ENCODE assay signal across 8 cellular contexts in the genomic region with DNA sequence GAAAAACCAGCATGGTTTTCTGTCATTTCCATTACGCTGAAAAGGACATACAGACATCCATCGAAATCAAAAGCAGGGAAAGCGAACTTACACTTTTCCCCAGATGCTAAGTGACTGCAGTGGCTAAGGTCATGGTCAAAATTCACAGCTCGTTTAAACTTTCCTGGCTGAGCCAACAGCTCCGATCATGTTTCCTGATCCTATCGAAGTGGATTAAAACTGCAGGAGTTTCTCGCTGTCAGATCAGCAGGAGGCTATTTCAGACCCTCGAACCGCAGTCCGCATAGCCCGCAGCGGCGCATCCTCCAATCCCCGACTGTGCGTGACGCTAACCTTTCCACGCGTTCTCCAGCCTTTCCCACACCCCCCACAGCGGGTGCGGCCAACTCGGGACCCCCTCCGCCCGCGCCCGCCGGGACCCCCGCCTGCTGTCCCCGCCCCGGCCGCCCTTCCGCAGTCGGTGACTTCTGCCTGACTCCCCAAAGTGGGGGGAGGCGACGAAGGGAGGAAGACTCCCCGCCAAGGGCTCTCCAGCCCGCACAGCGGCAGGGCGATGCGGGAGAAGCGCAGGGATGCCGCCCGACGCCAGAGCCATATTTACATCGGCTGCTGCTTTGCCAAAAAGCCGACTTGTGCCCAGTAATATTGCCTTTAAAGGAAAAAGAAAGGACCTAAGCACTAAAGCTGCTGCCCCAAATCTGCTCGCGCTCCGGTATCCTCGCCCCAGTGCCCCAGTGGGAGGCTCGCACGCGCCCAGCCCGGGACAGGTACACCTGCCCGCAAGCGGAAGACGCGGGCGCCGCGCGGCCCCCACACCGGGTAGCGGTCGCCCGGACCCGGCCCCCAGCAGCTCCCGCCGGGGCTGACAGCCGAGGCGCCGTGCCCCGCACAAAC. TPM values are rescaled to one million over a fixed set of nuclear protein-coding genes. Genes with fewer than 3 reads are reported as not detected.
DNase-seq lines count a peak whose midpoint lies in the region; ATAC-seq and TF ChIP-seq lines count a peak whose summit lies in the region.

No MANE protein-coding gene starts in this region.

- DNase-seq in Caki2 (ENCODE audit: low read depth) (peak; percentile 54), MM.1S (peak; percentile 43), fibroblast of gingiva (ENCODE audit: low read depth) (peak; percentile 27), nephron progenitor cell (peak; percentile 50)
- peak; percentile 67 for DNase-seq in activated T-cell treated with anti-CD3 and anti-CD28 coated beads, Interleukin-2, amount 50 U/mL, for 24 hours

- no peaks in the 10 kb centered on the region for H3K9me3 Mint-ChIP-seq in activated T-cell treated with anti-CD3 and anti-CD28 coated beads, Interleukin-2, amount 50 U/mL, for 24 hours
- H3K9me3 Mint-ChIP-seq in nephron progenitor cell: no peaks in the 10 kb centered on the region

- no peaks in the 10 kb centered on the region for H3K27me3 ChIP-seq in MM.1S (replicated peaks; ENCODE audit: insufficient read depth, low read length)

- H2AFZ ChIP-seq in MM.1S (ENCODE audit: low read length): peak overlapping the region; percentile 86

- H3K9me3 ChIP-seq in MM.1S (replicated peaks; ENCODE audit: insufficient read depth, low read length): no peaks in the 10 kb centered on the region

- in situ Hi-C loops in Caki2 (cut with HindIII; ENCODE audit: low pct_unique_long_range_greater_than_20kb, low sequenced_read_pairs): no loop called here

- TF ChIP-seq CTCF in MM.1S (IDR thresholded peaks at IDR 0.05; ENCODE audit: low read length): no peak
- no peak for TF ChIP-seq CTCF in nephron progenitor cell (IDR thresholded peaks at IDR 0.05)

- peak overlapping the region; percentile 59; the same call in 1 of the 2 replicates for H3K27ac ChIP-seq in MM.1S (ENCODE audit: low read length)
- peak overlapping the region; percentile 61 for H3K27ac ChIP-seq in urinary bladder (ENCODE audit: low read depth)

- WGBS in urinary bladder: under 1% methylated on average over 72 of the region's 72 CpGs

- H4K20me1 ChIP-seq in MM.1S (ENCODE audit: insufficient read depth, low read length): peaks cover 3% of the 10 kb centered on the region; the same call in 1 of the 2 replicates

- peak overlapping the region; percentile 81 for H3K9ac ChIP-seq in MM.1S (ENCODE audit: low read length)

- H3K4me1 Mint-ChIP-seq in activated T-cell treated with anti-CD3 and anti-CD28 coated beads, Interleukin-2, amount 50 U/mL, for 24 hours (ENCODE audit: low read depth): peaks cover 46% of the 10 kb centered on the region
- peaks cover 48% of the 10 kb centered on the region for H3K4me1 Mint-ChIP-seq in nephron progenitor cell

- H3K4me3 Mint-ChIP-seq in activated T-cell treated with anti-CD3 and anti-CD28 coated beads, Interleukin-2, amount 50 U/mL, for 24 hours: peak overlapping the region; percentile 88
- H3K4me3 Mint-ChIP-seq in nephron progenitor cell: peak overlapping the region; percentile 86

- H3K4me3 ChIP-seq in MM.1S (ENCODE audit: low read length): peak overlapping the region; percentile 96
- peak overlapping the region; percentile 99 for H3K4me3 ChIP-seq in urinary bladder (ENCODE audit: low read depth, low read length)

- H3K4me1 ChIP-seq in MM.1S (ENCODE audit: low read length) (0 out of 2 replicates have a peak, but pooled peaks cover 12% of the 10 kb centered on the region), urinary bladder (ENCODE audit: insufficient read depth) (no peaks in the 10 kb centered on the region)

- H3K27ac Mint-ChIP-seq in activated T-cell treated with anti-CD3 and anti-CD28 coated beads, Interleukin-2, amount 50 U/mL, for 24 hours: peak overlapping the region; percentile 94
- no peak overlapping the region for H3K27ac Mint-ChIP-seq in nephron progenitor cell

- H3K36me3 Mint-ChIP-seq in activated T-cell treated with anti-CD3 and anti-CD28 coated beads, Interleukin-2, amount 50 U/mL, for 24 hours (ENCODE audit: low read depth): peaks cover 21% of the 10 kb centered on the region
- no peaks in the 10 kb centered on the region for H3K36me3 Mint-ChIP-seq in nephron progenitor cell (ENCODE audit: low read depth)

- H3K9me2 ChIP-seq in MM.1S (replicated peaks; ENCODE audit: insufficient read depth, low read length): no peaks in the 10 kb centered on the region

- H3K79me2 ChIP-seq in MM.1S (ENCODE audit: low read length): peaks cover 59% of the 10 kb centered on the region

- H3K36me3 ChIP-seq in MM.1S (replicated peaks; ENCODE audit: insufficient read depth, low read length) (no peaks in the 10 kb centered on the region), urinary bladder (ENCODE audit: insufficient read depth) (no peaks in the 10 kb centered on the region)

- H3K27me3 Mint-ChIP-seq in activated T-cell treated with anti-CD3 and anti-CD28 coated beads, Interleukin-2, amount 50 U/mL, for 24 hours: no peaks in the 10 kb centered on the region
- H3K27me3 Mint-ChIP-seq in nephron progenitor cell (ENCODE audit: low read depth, poor library complexity): peaks cover 22% of the 10 kb centered on the region

- peak overlapping the region; percentile 69 for H3K4me2 ChIP-seq in MM.1S (ENCODE audit: low read depth, low read length)

- H3F3A ChIP-seq in MM.1S (ENCODE audit: insufficient read depth, low read length): no peaks in the 10 kb centered on the region

- ATAC-seq in GM21529 (IDR thresholded peaks at IDR 0.05; ENCODE audit: unreplicated experiment) (peak; percentile 32), HG03342 (IDR thresholded peaks at IDR 0.05; ENCODE audit: unreplicated experiment) (no peak)

RNA-seq across cellular contexts. Expression of gene PIP4K2A, which starts 1.2 kb away (rescaled TPM):
- 39.8 and 53.6 TPM in 2 replicates for total RNA-seq in Caki2 (2014; rRNA removed; shearing (Covaris generic); ENCODE audit: low replicate concordance)
- total RNA-seq in urinary bladder: 27.0 TPM
- polyA plus RNA-seq in urinary bladder: 29.1 TPM
